In genomic region chr19:58586131-58586765, GRCh38 we compare ENCODE assay signal across 1 cellular context.
TF ChIP-seq lines count a peak whose summit lies in the region.

No MANE protein-coding gene starts in this region.

TF ChIP-seq in K562, 482 proteins besides CTCF, POLR2A, EP300 and RAD21:
- TF ChIP-seq ZNF395 (CRISPR knock-in tag; IDR thresholded peaks at IDR 0.05), result no peak
- TF ChIP-seq ESRRA (IDR thresholded peaks at IDR 0.05; ENCODE audit: borderline replicate concordance, low read depth), result peak; percentile 86; the same call in 1 of the 2 replicates
- TF ChIP-seq MAX (CRISPR knock-in tag; IDR thresholded peaks at IDR 0.05), result 0 out of 2 replicates have a peak, but pooled peaks have one; percentile 16
- TF ChIP-seq HDGF (IDR thresholded peaks at IDR 0.05), result peak; percentile 1; the same call in 1 of the 2 replicates
- peak; percentile 18 for TF ChIP-seq PCBP2 (IDR thresholded peaks at IDR 0.05; ENCODE audit: low read depth, low read length, poor library complexity, severe bottlenecking)
- peak; percentile 39; the same call in 1 of the 2 replicates for TF ChIP-seq ZNF592 (IDR thresholded peaks at IDR 0.05)
- 0 out of 2 replicates have a peak, but pooled peaks have one; percentile 28 for TF ChIP-seq OTX1 (CRISPR knock-in tag; IDR thresholded peaks at IDR 0.05)
- TF ChIP-seq BCL6 (CRISPR knock-in tag; IDR thresholded peaks at IDR 0.05), result no peak
- TF ChIP-seq NR2C2 (CRISPR knock-in tag; IDR thresholded peaks at IDR 0.05), result no peak
- peak; percentile 45; the same call in 1 of the 2 replicates for TF ChIP-seq NR2C2 (tag; IDR thresholded peaks at IDR 0.05)
- 0 out of 2 replicates have a peak, but pooled peaks have one; percentile 37 for TF ChIP-seq ZNF436 (CRISPR knock-in tag; IDR thresholded peaks at IDR 0.05)
- TF ChIP-seq NR2C1 (IDR thresholded peaks at IDR 0.05), result peak; percentile 86
- peak; percentile 73 for TF ChIP-seq NR2C1 (tag; IDR thresholded peaks at IDR 0.05)
- TF ChIP-seq MED1 (CRISPR knock-in tag; IDR thresholded peaks at IDR 0.05; ENCODE audit: borderline replicate concordance), result no peak
- TF ChIP-seq ATF3 (IDR thresholded peaks at IDR 0.05), result peak; percentile 57
- no peak for TF ChIP-seq ATF3 (CRISPR knock-in tag; conservative IDR thresholded peaks at IDR 0.05)
- TF ChIP-seq NR1H2 (CRISPR knock-in tag; IDR thresholded peaks at IDR 0.05), result no peak
- TF ChIP-seq NR4A1 (CRISPR knock-in tag; IDR thresholded peaks at IDR 0.05), result no peak
- 0 out of 2 replicates have a peak, but pooled peaks have one; percentile 49 for TF ChIP-seq NR4A1 (tag; IDR thresholded peaks at IDR 0.05)
- TF ChIP-seq CEBPB (tag; IDR thresholded peaks at IDR 0.05), result peak; percentile 59
- peak; percentile 27; the same call in 1 of the 2 replicates for TF ChIP-seq THRA (IDR thresholded peaks at IDR 0.05)
- TF ChIP-seq ETV5 (CRISPR knock-in tag; IDR thresholded peaks at IDR 0.05; ENCODE audit: low read depth), result 0 out of 2 replicates have a peak, but pooled peaks have one; percentile 46
- 0 out of 2 replicates have a peak, but pooled peaks have one; percentile 10 for TF ChIP-seq MGA (IDR thresholded peaks at IDR 0.05)
